In genomic region chr3:150763841-150764483, GRCh38 we compare ENCODE assay signal across 8 cellular contexts. TPM values are rescaled to one million over a fixed set of nuclear protein-coding genes. Genes with fewer than 3 reads are reported as not detected.
DNase-seq lines count a peak whose midpoint lies in the region; ATAC-seq, FAIRE-seq and TF ChIP-seq lines count a peak whose summit lies in the region.

No MANE protein-coding gene starts in this region.

- H2AK5ac ChIP-seq in mesenchymal stem cell (ENCODE audit: low read length, severe bottlenecking): no peak overlapping the region

- TSS peak; percentile 79 for BruUV-seq in endothelial cell of umbilical vein (replicated peaks; lab: Mats Ljungman, UMichigan)

- peaks cover 3% of the 10 kb centered on the region for H3K79me1 ChIP-seq in mesenchymal stem cell (replicated peaks; ENCODE audit: low read length, poor library complexity, severe bottlenecking)

- H3K9me3 ChIP-seq in endothelial cell of umbilical vein (replicated peaks; ENCODE audit: control insufficient read depth, insufficient read depth, low read length): no peaks in the 10 kb centered on the region
- no peaks in the 10 kb centered on the region for H3K9me3 ChIP-seq in mesenchymal stem cell (ENCODE audit: control insufficient read depth, low read length)
- H3K9me3 ChIP-seq in subcutaneous abdominal adipose tissue (ENCODE audit: control insufficient read depth in 5 of 5, low read length in 5 of 5): no peaks in the 10 kb centered on the region

- H3K27me3 ChIP-seq in endothelial cell of umbilical vein (ENCODE audit: control insufficient read depth in 2 of 2, insufficient read depth in 2 of 2, low read length in 2 of 2) (no peaks in the 10 kb centered on the region), mesenchymal stem cell (ENCODE audit: control insufficient read depth in 1 of 2, insufficient read depth in 1 of 2, low read length in 2 of 2) (no peaks in the 10 kb centered on the region), subcutaneous abdominal adipose tissue (ENCODE audit: control insufficient read depth in 5 of 5, insufficient read depth in 4 of 5, low read length in 5 of 5) (no peaks in the 10 kb centered on the region)

- H3K4me2 ChIP-seq in endothelial cell of umbilical vein (ENCODE audit: insufficient read depth, low read length): peak overlapping the region; percentile 67
- peak overlapping the region; percentile 60 for H3K4me2 ChIP-seq in mesenchymal stem cell (ENCODE audit: low read length, poor library complexity, severe bottlenecking)

- H2BK15ac ChIP-seq in mesenchymal stem cell (ENCODE audit: low read depth, poor library complexity, severe bottlenecking): peak overlapping the region; percentile 29

- peak overlapping the region in 1 of 2 experiments; percentile 96 for H2BK12ac ChIP-seq in mesenchymal stem cell (ENCODE audit: low read length in 2 of 2)

- H3K9me3 Mint-ChIP-seq in activated T-cell treated with anti-CD3 and anti-CD28 coated beads, Interleukin-2, amount 50 U/mL, for 24 hours: no peaks in the 10 kb centered on the region

- H3K36me3 ChIP-seq in endothelial cell of umbilical vein (ENCODE audit: control insufficient read depth in 2 of 2, extremely low read depth in 1 of 2, insufficient read depth in 2 of 2, low read length in 2 of 2) (no peaks in the 10 kb centered on the region), mesenchymal stem cell (ENCODE audit: control insufficient read depth in 1 of 2, insufficient read depth in 2 of 2, low read depth in 1 of 2, low read length in 2 of 2) (peaks cover 0 to 7% of the 10 kb centered on the region in 2 experiments), subcutaneous abdominal adipose tissue (ENCODE audit: control insufficient read depth in 5 of 5, insufficient read depth in 5 of 5, low read length in 5 of 5) (peaks cover 0 to 2% (median 0%) of the 10 kb centered on the region in 5 donors)

- H3K36me3 Mint-ChIP-seq in activated T-cell treated with anti-CD3 and anti-CD28 coated beads, Interleukin-2, amount 50 U/mL, for 24 hours (ENCODE audit: low read depth): peaks cover 43% of the 10 kb centered on the region

- POLR2A ChIA-PET in endothelial cell of umbilical vein (lab: Charles Lee): interaction anchor here (0.9 to 2.6 kb wide), 4 partner anchors 60 to 461 kb away, joined by 3 to 9 read pairs (median 5); partner anchors contain the start of genes EIF2A, ERICH6, SELENOT and SERP1

- intact Hi-C loops in endothelial cell of umbilical vein (cut with micrococcal nuclease): loop anchor here (1.0 to 10.0 kb wide), 8 partner anchors 43 to 1008 kb away; partner anchors contain the start of genes EIF2A, ERICH6, SELENOT and SERP1

- FAIRE-seq in endothelial cell of umbilical vein (lab: Jason Lieb, UNC): no peak

- peak overlapping the region in 1 of 2 experiments; percentile 59 for H3K23ac ChIP-seq in mesenchymal stem cell (ENCODE audit: low read length in 2 of 2)

- TF ChIP-seq POLR2A in endothelial cell of umbilical vein (IDR thresholded peaks at IDR 0.05; ENCODE audit: low read depth, low read length): no peak

- H3K9me1 ChIP-seq in endothelial cell of umbilical vein (replicated peaks; ENCODE audit: control insufficient read depth, extremely low read depth, insufficient read depth, low read length): no peaks in the 10 kb centered on the region

- peak overlapping the region in 1 of 2 experiments; percentile 94 for H3K14ac ChIP-seq in mesenchymal stem cell (ENCODE audit: low read length in 2 of 2)

- H3K79me2 ChIP-seq in endothelial cell of umbilical vein (ENCODE audit: control insufficient read depth, insufficient read depth, low read length): peaks cover 35% of the 10 kb centered on the region

- H3K4ac ChIP-seq in mesenchymal stem cell (ENCODE audit: low read depth in 1 of 2, low read length in 2 of 2): peak overlapping the region in 1 of 2 experiments; percentile 75

- peak; percentile 18 for ATAC-seq in HG02678 (IDR thresholded peaks at IDR 0.05; ENCODE audit: unreplicated experiment)

- no peak for DNase-seq in activated T-cell treated with anti-CD3 and anti-CD28 coated beads, Interleukin-2, amount 50 U/mL, for 24 hours
- DNase-seq in activated T-cell treated with anti-CD3 and anti-CD28 coated beads for 4 hours: no peak
- peak; percentile 65 to 76 for DNase-seq in NCI-H1930 (lab: John Stamatoyannopoulos, UW)
- peak; percentile 38 for DNase-seq in activated CD4-positive, alpha-beta T cell treated with anti-CD3 and anti-CD28 coated beads, Interleukin-2, amount 50 U/mL, for 1 hour
- DNase-seq in endothelial cell of umbilical vein (ENCODE audit: low read depth, low spot score): no peak
- DNase-seq in mesenchymal stem cell: peak; percentile 74

- dilution Hi-C loops in endothelial cell of umbilical vein (cut with MboI; ENCODE audit: extremely low pct_ligation_motif_present, low sequenced_read_pairs): no loop called here

- peak overlapping the region; percentile 100 for H3K27ac Mint-ChIP-seq in activated T-cell treated with anti-CD3 and anti-CD28 coated beads, Interleukin-2, amount 50 U/mL, for 24 hours

- peak overlapping the region; percentile 88 for H2AFZ ChIP-seq in endothelial cell of umbilical vein (ENCODE audit: low read depth, low read length)
- peak overlapping the region; percentile 93 for H2AFZ ChIP-seq in mesenchymal stem cell (ENCODE audit: low read depth, low read length)

- H4K91ac ChIP-seq in mesenchymal stem cell (ENCODE audit: low read length): peak overlapping the region; percentile 96

- TF ChIP-seq CTCF in endothelial cell of umbilical vein (IDR thresholded peaks at IDR 0.05; ENCODE audit: extremely low read depth in 1 of 2, insufficient read depth in 1 of 2, low read depth in 1 of 2, low read length in 2 of 2): peak; percentile 45 to 65

- H4K20me1 ChIP-seq in endothelial cell of umbilical vein (replicated peaks; ENCODE audit: control insufficient read depth, extremely low read depth, insufficient read depth, low read length): no peaks in the 10 kb centered on the region

- H3K4me1 Mint-ChIP-seq in activated T-cell treated with anti-CD3 and anti-CD28 coated beads, Interleukin-2, amount 50 U/mL, for 24 hours (ENCODE audit: low read depth): peaks cover 56% of the 10 kb centered on the region

- no peaks in the 10 kb centered on the region for H3K27me3 Mint-ChIP-seq in activated T-cell treated with anti-CD3 and anti-CD28 coated beads, Interleukin-2, amount 50 U/mL, for 24 hours

- CTCF ChIA-PET in endothelial cell of umbilical vein (lab: Charles Lee): interaction anchor here (0.9 to 4.2 kb wide), 20 partner anchors 8 to 794 kb away, joined by 3 to 33 read pairs (median 4); partner anchors contain the start of genes ERICH6, MED12L, PFN2 and SELENOT

- H2BK120ac ChIP-seq in mesenchymal stem cell (ENCODE audit: low read depth, low read length): peak overlapping the region; percentile 8

- H3K4me1 ChIP-seq in endothelial cell of umbilical vein (ENCODE audit: control insufficient read depth, extremely low read depth, insufficient read depth, low read length) (peaks cover 19% of the 10 kb centered on the region), mesenchymal stem cell (ENCODE audit: control insufficient read depth, insufficient read depth, low read depth, low read length) (peaks cover 9% of the 10 kb centered on the region), subcutaneous abdominal adipose tissue (ENCODE audit: control insufficient read depth in 5 of 5, insufficient read depth in 5 of 5, low read length in 5 of 5) (peaks cover 2 to 42% (median 39%) of the 10 kb centered on the region in 5 donors)

- WGBS in mesenchymal stem cell: 6% methylated on average over 26 of the region's 27 CpGs

- H2BK5ac ChIP-seq in mesenchymal stem cell (ENCODE audit: low read depth, low read length, poor library complexity, severe bottlenecking): peak overlapping the region; percentile 21

- H3K4me3 ChIP-seq in endothelial cell of umbilical vein (replicated peaks in 1 of 3; ENCODE audit: insufficient read depth in 1 of 3, low read depth in 1 of 3, low read length in 3 of 3) (peak overlapping the region; percentile 43 to 85 (median 64)), mesenchymal stem cell (ENCODE audit: insufficient read depth in 1 of 2, low read depth in 1 of 2, low read length in 2 of 2) (peak overlapping the region; percentile 75 to 91), subcutaneous abdominal adipose tissue (ENCODE audit: low read depth in 1 of 5, low read length in 5 of 5) (peak overlapping the region; percentile 80 to 97 (median 93))

- H3K27ac ChIP-seq in endothelial cell of umbilical vein (ENCODE audit: insufficient read depth, low read depth, low read length) (peak overlapping the region; percentile 86), mesenchymal stem cell (ENCODE audit: low read length, poor library complexity, severe bottlenecking) (peak overlapping the region; percentile 99), subcutaneous abdominal adipose tissue (ENCODE audit: low read depth, low read length) (peak overlapping the region; percentile 100)

- peak overlapping the region; percentile 92 for H4K8ac ChIP-seq in mesenchymal stem cell (ENCODE audit: low read length)

- H3K18ac ChIP-seq in mesenchymal stem cell (ENCODE audit: low read depth in 1 of 2, low read length in 2 of 2): peak overlapping the region; percentile 94 to 97

- peak overlapping the region; percentile 99 for H3K4me3 Mint-ChIP-seq in activated T-cell treated with anti-CD3 and anti-CD28 coated beads, Interleukin-2, amount 50 U/mL, for 24 hours

- H3K9ac ChIP-seq in endothelial cell of umbilical vein (replicated peaks; ENCODE audit: extremely low read depth, insufficient read depth, low read length) (peak overlapping the region; percentile 95), mesenchymal stem cell (ENCODE audit: low read length) (peak overlapping the region; percentile 96), subcutaneous abdominal adipose tissue (ENCODE audit: low read length in 5 of 5) (peak overlapping the region; percentile 94 to 99 (median 96))

TF ChIP-seq in endothelial cell of umbilical vein, 7 proteins besides CTCF, POLR2A, EP300 and RAD21:
- peak; percentile 27 for TF ChIP-seq POLR2AphosphoS5 (IDR thresholded peaks at IDR 0.05; ENCODE audit: insufficient read depth, low read depth, low read length)
- TF ChIP-seq FOS (IDR thresholded peaks at IDR 0.05; ENCODE audit: borderline replicate concordance, insufficient read depth, low read length): no peak
- no peak for TF ChIP-seq MYC (IDR thresholded peaks at IDR 0.05; ENCODE audit: low read depth, low read length)

RNA-seq across cellular contexts. Expression of gene SIAH2, which starts 1.0 kb away (rescaled TPM):
- total RNA-seq in endothelial cell of umbilical vein: 16.0 and 16.7 TPM in 2 replicates
- 25.1 and 45.8 TPM in 2 replicates for polyA plus RNA-seq in endothelial cell of umbilical vein
- 19.9 and 30.5 TPM in 2 replicates for polyA plus RNA-seq in endothelial cell of umbilical vein (2011; cell fraction: cytosol; rRNA removed)
- polyA plus RNA-seq in endothelial cell of umbilical vein (2011; cell fraction: nucleus; rRNA removed): 12.9 and 17.8 TPM in 2 replicates
- polyA plus RNA-seq in endothelial cell of umbilical vein (2012): 15.6 and 18.8 TPM in 2 replicates
- 16.6 and 26.8 TPM in 2 replicates for polyA minus RNA-seq in endothelial cell of umbilical vein
- 56.5 TPM for polyA minus RNA-seq in endothelial cell of umbilical vein (2011; cell fraction: cytosol; rRNA and poly(A)+ RNA removed)
- polyA minus RNA-seq in endothelial cell of umbilical vein (2011; cell fraction: nucleus; rRNA and poly(A)+ RNA removed): 7.1 and 8.8 TPM in 2 replicates
- 23.3 TPM for polyA plus RNA-seq in mesenchymal stem cell (2013, experiment 1 of 2)
- polyA plus RNA-seq in mesenchymal stem cell (2013, experiment 2 of 2): 22.9 TPM

Comparison
In these comparisons a context has a peak if more than half of its experiments do, and no peak if none do; other contexts are left out.
1. DNase-seq: peak in NCI-H1930 (2 of 2), activated CD4-positive, alpha-beta T cell treated with anti-CD3 and anti-CD28 coated beads, Interleukin-2, amount 50 U/mL, for 1 hour (single experiment) and mesenchymal stem cell (single experiment); none in activated T-cell treated with anti-CD3 and anti-CD28 coated beads, Interleukin-2, amount 50 U/mL, for 24 hours (single experiment), activated T-cell treated with anti-CD3 and anti-CD28 coated beads for 4 hours (single experiment) and endothelial cell of umbilical vein (single experiment).
2. Peak in every context shown above with its lines, with median percentiles within 50 percentile points of each other: H3K27ac ChIP-seq, H3K4me3 ChIP-seq and H3K9ac ChIP-seq.